Comparison of ENCODE assay signal across 24 cellular contexts in the genomic region with DNA sequence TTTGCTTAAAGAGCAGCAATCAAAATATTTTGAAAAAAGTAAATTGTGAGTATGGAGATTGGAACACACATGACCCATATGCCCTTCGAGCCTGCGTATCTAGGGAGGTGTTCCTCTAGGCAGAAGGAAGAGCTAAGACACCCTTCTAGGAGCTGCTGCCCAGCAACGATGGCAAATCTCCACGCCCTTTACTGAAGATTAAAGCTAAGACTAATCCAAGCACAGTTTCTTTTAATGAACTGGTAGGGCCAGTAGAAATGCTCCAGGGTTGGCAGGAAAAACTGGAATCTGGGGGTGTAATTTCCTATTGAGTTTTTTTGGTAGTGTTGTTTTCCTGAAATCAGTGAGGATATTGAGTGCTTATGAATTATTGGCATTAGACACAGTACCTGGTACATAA. TPM values are rescaled to one million over a fixed set of nuclear protein-coding genes. Genes with fewer than 3 reads are reported as not detected.
"Had no signal": no experiment of that assay in that cellular context is flagged by ENCODE, and none has a peak within 500 bp of the region (broad histone marks: within the 10 kb centered on the region; RNA-seq: fewer than 3 reads in every experiment).

No MANE protein-coding gene starts in this region.

- H3K27me3 Mint-ChIP-seq: type B pancreatic cell had no signal

- H3K27me3 ChIP-seq: gastrocnemius medialis, right lobe of liver, vagina had no signal

- H3K36me3 ChIP-seq: gastrocnemius medialis, right lobe of liver, thoracic aorta, vagina had no signal

- H3K4me1 ChIP-seq: gastrocnemius medialis, right lobe of liver had no signal

- H3K4me3 Mint-ChIP-seq: activated CD4-positive, alpha-beta memory T cell treated with anti-CD3 and anti-CD28 coated beads for 36 hours; activated naive CD8-positive, alpha-beta T cell treated with anti-CD3 and anti-CD28 coated beads, Interleukin-2, amount 50 U/mL, for 24 hours; activated T-cell treated with anti-CD3 and anti-CD28 coated beads, Interleukin-2, amount 50 U/mL, for 72 hours; memory B cell; nephron progenitor cell; stimulated activated naive B cell treated with anti-CD40 and anti-IgM and Interleukin-4, amounts not matched to agents 10 μg/mL and 1 μg/mL and 100 μg/mL, for 72 hours had no signal

- H3K27ac ChIP-seq: gastrocnemius medialis, right lobe of liver, thoracic aorta had no signal

- H3K9me3 Mint-ChIP-seq: activated CD4-positive, alpha-beta memory T cell treated with anti-CD3 and anti-CD28 coated beads for 36 hours; activated naive CD8-positive, alpha-beta T cell treated with anti-CD3 and anti-CD28 coated beads, Interleukin-2, amount 50 U/mL, for 24 hours; activated T-cell treated with anti-CD3 and anti-CD28 coated beads, Interleukin-2, amount 50 U/mL, for 72 hours; nephron progenitor cell; stimulated activated naive B cell treated with anti-CD40 and anti-IgM and Interleukin-4, amounts not matched to agents 10 μg/mL and 1 μg/mL and 100 μg/mL, for 72 hours had no signal

- DNase-seq: activated CD4-positive, alpha-beta memory T cell treated with anti-CD3 and anti-CD28 coated beads for 36 hours; activated CD4-positive, alpha-beta T cell treated with anti-CD3 and anti-CD28 coated beads for 48 hours; activated effector memory CD4-positive, alpha-beta T cell treated with Interleukin-2 at 50 U/mL for 16 hours; activated naive CD4-positive, alpha-beta T cell treated with anti-CD3 and anti-CD28 coated beads, Interleukin-2, amount 50 U/mL, for 16 hours; activated naive CD8-positive, alpha-beta T cell treated with anti-CD3 and anti-CD28 coated beads, Interleukin-2, amount 50 U/mL, for 24 hours; activated T-cell treated with anti-CD3 and anti-CD28 coated beads, Interleukin-2, amount 50 U/mL, for 72 hours; gastrocnemius medialis; hippocampal formation; left ventricle myocardium superior; nephron progenitor cell; nucleus accumbens; right lobe of liver; stimulated activated CD4-positive, alpha-beta T cell treated with anti-CD3 and anti-CD28 coated beads, Interleukin-2, amount 100 ng/mL, for 48 hours; stimulated activated CD8-positive, alpha-beta memory T cell treated with anti-CD3 and anti-CD28 coated beads, Interleukin-4, amount 100 ng/mL, for 48 hours; stimulated activated naive B cell treated with anti-CD40 and anti-IgM and Interleukin-4, amounts not matched to agents 10 μg/mL and 1 μg/mL and 100 μg/mL, for 72 hours had no signal

- ATAC-seq: activated naive CD8-positive, alpha-beta T cell treated with anti-CD3 and anti-CD28 coated beads, Interleukin-2, amount 50 U/mL, for 24 hours; activated T-cell treated with anti-CD3 and anti-CD28 coated beads, Interleukin-2, amount 50 U/mL, for 72 hours; gastrocnemius medialis; left ventricle myocardium superior; right lobe of liver; stimulated activated naive B cell treated with anti-CD40 and anti-IgM and Interleukin-4, amounts not matched to agents 10 μg/mL and 1 μg/mL and 100 μg/mL, for 72 hours had no signal

- H3K36me3 Mint-ChIP-seq: activated CD4-positive, alpha-beta memory T cell treated with anti-CD3 and anti-CD28 coated beads for 36 hours; memory B cell; stimulated activated naive B cell treated with anti-CD40 and anti-IgM and Interleukin-4, amounts not matched to agents 10 μg/mL and 1 μg/mL and 100 μg/mL, for 72 hours; type B pancreatic cell had no signal

- H3K4me1 Mint-ChIP-seq: activated naive CD8-positive, alpha-beta T cell treated with anti-CD3 and anti-CD28 coated beads, Interleukin-2, amount 50 U/mL, for 24 hours; memory B cell; stimulated activated naive B cell treated with anti-CD40 and anti-IgM and Interleukin-4, amounts not matched to agents 10 μg/mL and 1 μg/mL and 100 μg/mL, for 72 hours had no signal

- H3K4me3 ChIP-seq: gastrocnemius medialis, right lobe of liver, thoracic aorta had no signal

- H3K27ac Mint-ChIP-seq: activated CD4-positive, alpha-beta memory T cell treated with anti-CD3 and anti-CD28 coated beads for 36 hours; activated naive CD8-positive, alpha-beta T cell treated with anti-CD3 and anti-CD28 coated beads, Interleukin-2, amount 50 U/mL, for 24 hours; activated T-cell treated with anti-CD3 and anti-CD28 coated beads, Interleukin-2, amount 50 U/mL, for 72 hours; memory B cell; stimulated activated naive B cell treated with anti-CD40 and anti-IgM and Interleukin-4, amounts not matched to agents 10 μg/mL and 1 μg/mL and 100 μg/mL, for 72 hours had no signal

- H3K9me3 ChIP-seq: gastrocnemius medialis, right lobe of liver, thoracic aorta, vagina had no signal

RNA-seq across cellular contexts. Expression of a gene that starts 0.7 kb away (rescaled TPM):
- total RNA-seq: activated CD4-positive, alpha-beta memory T cell treated with anti-CD3 and anti-CD28 coated beads for 36 hours; activated T-cell treated with anti-CD3 and anti-CD28 coated beads, Interleukin-2, amount 50 U/mL, for 72 hours; cardiac septum; chondrocyte; gastrocnemius medialis; left ventricle myocardium superior; mononuclear cell; myocyte; right lobe of liver; T-helper 1 cell treated with Interleukin-12 subunit alpha and Interleukin-12 subunit beta and Interleukin-4 antibody, amounts not matched to agents 30 ng/mL and 1 ng/mL, for 36 hours; thoracic aorta had no signal

RNA-seq across cellular contexts. Expression of a gene that starts 44.3 kb away (rescaled TPM):
- total RNA-seq: activated CD4-positive, alpha-beta memory T cell treated with anti-CD3 and anti-CD28 coated beads for 36 hours; activated T-cell treated with anti-CD3 and anti-CD28 coated beads, Interleukin-2, amount 50 U/mL, for 72 hours; cardiac septum; chondrocyte; gastrocnemius medialis; left ventricle myocardium superior; mononuclear cell; right lobe of liver; T-helper 1 cell treated with Interleukin-12 subunit alpha and Interleukin-12 subunit beta and Interleukin-4 antibody, amounts not matched to agents 30 ng/mL and 1 ng/mL, for 36 hours; thoracic aorta had no signal

RNA-seq across cellular contexts. Expression of a gene that starts 57.6 kb away (rescaled TPM):
- total RNA-seq: activated CD4-positive, alpha-beta memory T cell treated with anti-CD3 and anti-CD28 coated beads for 36 hours; activated T-cell treated with anti-CD3 and anti-CD28 coated beads, Interleukin-2, amount 50 U/mL, for 72 hours; cardiac septum; chondrocyte; left ventricle myocardium superior; mononuclear cell; myocyte; right lobe of liver; T-helper 1 cell treated with Interleukin-12 subunit alpha and Interleukin-12 subunit beta and Interleukin-4 antibody, amounts not matched to agents 30 ng/mL and 1 ng/mL, for 36 hours; thoracic aorta had no signal
